12 cellular contexts compared by ENCODE assay signal in genomic region chr2:102436284-102436683, GRCh38. TPM values are rescaled to one million over a fixed set of nuclear protein-coding genes. Genes with fewer than 3 reads are reported as not detected.
DNase-seq lines count a peak whose midpoint lies in the region; ATAC-seq and TF ChIP-seq lines count a peak whose summit lies in the region.
"Had no signal": no experiment of that assay in that cellular context is flagged by ENCODE, and none has a peak within 500 bp of the region (broad histone marks: within the 10 kb centered on the region; RNA-seq: fewer than 3 reads in every experiment).

No MANE protein-coding gene starts in this region.

- no peaks in the 10 kb centered on the region for H3K79me1 ChIP-seq in trophoblast cell (ENCODE audit: low read length)

- WGBS in trophoblast cell (ENCODE audit: extremely low coverage, insufficient coverage, insufficient read length): no CpG with 5 or more reads among the region's 3 CpGs

- no peak overlapping the region for H2BK120ac ChIP-seq in trophoblast cell (ENCODE audit: insufficient read depth, low read length, poor library complexity)

- no peak overlapping the region for H3K27ac Mint-ChIP-seq in CD8-positive, alpha-beta T cell

- peak overlapping the region; percentile 3 for H3K4me3 Mint-ChIP-seq in CD8-positive, alpha-beta T cell

- no peak overlapping the region for H2BK5ac ChIP-seq in trophoblast cell (ENCODE audit: low read depth, low read length, poor library complexity)

- H3K79me2 ChIP-seq in trophoblast cell (ENCODE audit: control insufficient read depth, insufficient read depth, low read length, poor library complexity): no peaks in the 10 kb centered on the region

- H3K9ac ChIP-seq in trophoblast cell (ENCODE audit: low read length): no peak overlapping the region

- H2AK5ac ChIP-seq in trophoblast cell (ENCODE audit: low read length): no peak overlapping the region

- intact Hi-C loops in CD8-positive, alpha-beta T cell (cut with DNase I, micrococcal nuclease): no loop called here

- DNase-seq in CD8-positive, alpha-beta T cell: no peak
- peak; percentile 34 for DNase-seq in astrocyte of the cerebellum (ENCODE audit: low read depth)
- DNase-seq in midbrain (lab: John Stamatoyannopoulos, UW): peak; percentile 4
- DNase-seq in 8988T: no peak
- DNase-seq in trophoblast cell: no peak
- DNase-seq in AML-193 (lab: John Stamatoyannopoulos, UW): no peak
- DNase-seq: colonic mucosa, DMS53, HCEC 1CT, NCI-H2029 treated with DMSO at 0.1 percent for 48 hours had no signal

- no peaks in the 10 kb centered on the region for H3K9me3 ChIP-seq in CD8-positive, alpha-beta T cell (ENCODE audit: low read length)
- no peaks in the 10 kb centered on the region for H3K9me3 ChIP-seq in trophoblast cell (ENCODE audit: insufficient read depth, low read depth, low read length)
- H3K9me3 ChIP-seq: colonic mucosa had no signal

- in situ Hi-C loops in astrocyte of the cerebellum (cut with HindIII; ENCODE audit: low sequenced_read_pairs): no loop called here

- no peaks in the 10 kb centered on the region for H3K36me3 Mint-ChIP-seq in CD8-positive, alpha-beta T cell

- CTCF ChIA-PET in CD8-positive, alpha-beta T cell (lab: Charles Lee): interaction anchor here (0.8 to 1.5 kb wide), 3 partner anchors 13 to 201 kb away, joined by 3 to 8 read pairs (median 4); no protein-coding TSS in a partner anchor

- no peak overlapping the region for H3K4me3 ChIP-seq in CD8-positive, alpha-beta T cell (ENCODE audit: low read depth, low read length)
- no peak overlapping the region for H3K4me3 ChIP-seq in astrocyte of the cerebellum (ENCODE audit: low read depth, low read length)
- no peak overlapping the region for H3K4me3 ChIP-seq in trophoblast cell (ENCODE audit: low read depth, low read length)
- H3K4me3 ChIP-seq: colonic mucosa had no signal

- no peak overlapping the region for H4K12ac ChIP-seq in trophoblast cell (ENCODE audit: low read depth, low read length)

- ATAC-seq in CD8-positive, alpha-beta T cell: no peak
- peak; percentile 35 for ATAC-seq in HG02610 (IDR thresholded peaks at IDR 0.05; ENCODE audit: unreplicated experiment)
- ATAC-seq in GM18873 (IDR thresholded peaks at IDR 0.05; ENCODE audit: low FRiP score, unreplicated experiment): no peak

- H3K23ac ChIP-seq in trophoblast cell (ENCODE audit: low read length): no peak overlapping the region

- no peak overlapping the region for H3K4me2 ChIP-seq in trophoblast cell (ENCODE audit: low read length)

- no peaks in the 10 kb centered on the region for H3K9me3 Mint-ChIP-seq in CD8-positive, alpha-beta T cell

- no peak overlapping the region for H3K4ac ChIP-seq in trophoblast cell (ENCODE audit: low read depth, low read length)

- no peak overlapping the region for H4K91ac ChIP-seq in trophoblast cell (ENCODE audit: low read depth, low read length)

- H2AFZ ChIP-seq in trophoblast cell (ENCODE audit: insufficient read depth, low read length, poor library complexity): no peak overlapping the region

- no peak overlapping the region for H3K27ac ChIP-seq in CD8-positive, alpha-beta T cell (ENCODE audit: low read depth, low read length)
- H3K27ac ChIP-seq in trophoblast cell (ENCODE audit: low read depth, low read length): no peak overlapping the region
- H3K27ac ChIP-seq: colonic mucosa had no signal

- H3K4me1 Mint-ChIP-seq in CD8-positive, alpha-beta T cell (ENCODE audit: low read depth): peaks cover 24% of the 10 kb centered on the region

- TF ChIP-seq CTCF in CD8-positive, alpha-beta T cell (IDR thresholded peaks at IDR 0.05): no peak
- TF ChIP-seq CTCF in astrocyte of the cerebellum (IDR thresholded peaks at IDR 0.05; ENCODE audit: low read depth, low read length, missing control alignments): no peak

- H3K4me1 ChIP-seq in CD8-positive, alpha-beta T cell (ENCODE audit: insufficient read depth, low read length): no peaks in the 10 kb centered on the region
- peaks cover 5 to 7% of the 10 kb centered on the region in 2 experiments for H3K4me1 ChIP-seq in trophoblast cell (ENCODE audit: control insufficient read depth in 1 of 2, insufficient read depth in 2 of 2, low read length in 2 of 2)
- H3K4me1 ChIP-seq: colonic mucosa had no signal

- H4K8ac ChIP-seq in trophoblast cell (ENCODE audit: low read depth, low read length): no peak overlapping the region

- POLR2A ChIA-PET in CD8-positive, alpha-beta T cell (lab: Charles Lee): no interaction called here

- no peak overlapping the region for H3K18ac ChIP-seq in trophoblast cell (ENCODE audit: low read length)

- no peaks in the 10 kb centered on the region for H3K27me3 Mint-ChIP-seq in CD8-positive, alpha-beta T cell (ENCODE audit: low read depth)

- no peaks in the 10 kb centered on the region for H3K36me3 ChIP-seq in CD8-positive, alpha-beta T cell (ENCODE audit: insufficient read depth, low read length)
- H3K36me3 ChIP-seq in trophoblast cell (ENCODE audit: control insufficient read depth in 1 of 2, insufficient read depth in 2 of 2, low read length in 2 of 2): no peaks in the 10 kb centered on the region
- H3K36me3 ChIP-seq: colonic mucosa had no signal

- no peak overlapping the region for H2BK12ac ChIP-seq in trophoblast cell (ENCODE audit: low read length)

- H3K27me3 ChIP-seq in CD8-positive, alpha-beta T cell (ENCODE audit: insufficient read depth, low read length): no peaks in the 10 kb centered on the region
- H3K27me3 ChIP-seq in trophoblast cell (ENCODE audit: insufficient read depth, low read length): no peaks in the 10 kb centered on the region
- H3K27me3 ChIP-seq: colonic mucosa had no signal

- no peak overlapping the region for H3K14ac ChIP-seq in trophoblast cell (ENCODE audit: low read length)

RNA-seq across cellular contexts. Expression of gene IL18RAP, which starts 13.3 kb away (rescaled TPM):
- 10 to 100 TPM in 1 of 2 experiments, 1 to 10 TPM in 1; 7.9 to 10.8 TPM for total RNA-seq in CD8-positive, alpha-beta T cell
- not detected in 2 replicates for polyA plus RNA-seq in trophoblast cell (2013)

RNA-seq across cellular contexts. Expression of gene SLC9A4, which starts 36.7 kb away (rescaled TPM):
- not detected for total RNA-seq in CD8-positive, alpha-beta T cell
- 0.15 TPM in 2 replicates for polyA plus RNA-seq in trophoblast cell (2013)

Comparison
In these comparisons a context has a peak if more than half of its experiments do, and no peak if none do; other contexts are left out.
1. DNase-seq: peak in astrocyte of the cerebellum (single experiment) and midbrain (single experiment); none in CD8-positive, alpha-beta T cell (0 of 7), 8988T (single experiment), trophoblast cell (0 of 2) and AML-193 (0 of 2).